In genomic region chr20:25083773-25084615, GRCh38 we compare ENCODE assay signal across 10 cellular contexts. TPM values are rescaled to one million over a fixed set of nuclear protein-coding genes. Genes with fewer than 3 reads are reported as not detected.
DNase-seq lines count a peak whose midpoint lies in the region; ATAC-seq, FAIRE-seq and TF ChIP-seq lines count a peak whose summit lies in the region.
"Had no signal": no experiment of that assay in that cellular context is flagged by ENCODE, and none has a peak within 500 bp of the region (broad histone marks: within the 10 kb centered on the region; RNA-seq: fewer than 3 reads in every experiment).

No MANE protein-coding gene starts in this region.

- in situ Hi-C loops in IMR-90 (cut with MboI; ENCODE audit: low sequenced_read_pairs) = no loop called here

- H3K9me3 ChIP-seq in IMR-90 (ENCODE audit: control insufficient read depth, insufficient read depth, low read length) (no peaks in the 10 kb centered on the region), ectodermal cell (ENCODE audit: control insufficient read depth, low read length) (no peaks in the 10 kb centered on the region), pancreas (no peaks in the 10 kb centered on the region), ascending aorta (no peaks in the 10 kb centered on the region)
- H3K9me3 ChIP-seq: heart left ventricle had no signal

- no peak for FAIRE-seq in pancreas (lab: Jason Lieb, UNC)

- H3K27me3 Mint-ChIP-seq in activated CD4-positive, alpha-beta memory T cell treated with anti-CD3 and anti-CD28 coated beads for 36 hours = peaks cover 53% of the 10 kb centered on the region

- H3K4me1 ChIP-seq in IMR-90 (ENCODE audit: control insufficient read depth, insufficient read depth, low read length) (no peaks in the 10 kb centered on the region; the same call in 1 of the 2 replicates), ectodermal cell (ENCODE audit: control insufficient read depth, insufficient read depth, low read length) (peaks cover 25% of the 10 kb centered on the region), pancreas (peaks cover 9 to 20% (median 11%) of the 10 kb centered on the region in 3 donors), ascending aorta (peaks cover 6 to 12% of the 10 kb centered on the region in 2 donors)

- dilution Hi-C loops in IMR-90 (cut with HindIII; ENCODE audit: low sequenced_read_pairs, unreplicated experiment) = no loop called here

- H3K18ac ChIP-seq in IMR-90 (ENCODE audit: low read depth, low read length) = no peak overlapping the region

- H3K36me3 ChIP-seq in IMR-90 (ENCODE audit: control insufficient read depth, insufficient read depth, low read length) = no peaks in the 10 kb centered on the region
- H3K36me3 ChIP-seq in ectodermal cell (ENCODE audit: control insufficient read depth, insufficient read depth, low read length) = no peaks in the 10 kb centered on the region
- H3K36me3 ChIP-seq in pancreas = no peaks in the 10 kb centered on the region
- H3K36me3 ChIP-seq in ascending aorta = no peaks in the 10 kb centered on the region
- H3K36me3 ChIP-seq: heart left ventricle had no signal

- peak overlapping the region; percentile 56 for H2AFZ ChIP-seq in IMR-90 (replicated peaks; ENCODE audit: low read length, poor library complexity)

- H3K9me1 ChIP-seq in IMR-90 (ENCODE audit: insufficient read depth, low read length) = no peaks in the 10 kb centered on the region

- H2AK5ac ChIP-seq in IMR-90 (ENCODE audit: low read depth, low read length) = no peak overlapping the region

- no peak overlapping the region for H2BK20ac ChIP-seq in IMR-90 (ENCODE audit: low read depth, low read length)

- no peaks in the 10 kb centered on the region for H3K79me1 ChIP-seq in IMR-90 (ENCODE audit: low read depth in 1 of 2, low read length in 2 of 2)

- H3K9ac ChIP-seq in IMR-90 (ENCODE audit: low read depth, low read length) = no peak overlapping the region

- H4K20me1 ChIP-seq in IMR-90 (ENCODE audit: insufficient read depth, low read length) = no peaks in the 10 kb centered on the region; the same call in 1 of the 2 replicates

- no peak overlapping the region for H3K14ac ChIP-seq in IMR-90 (replicated peaks; ENCODE audit: low read depth, low read length)

- CTCF ChIA-PET in IMR-90 (lab: Yijun Ruan, JAX) = no interaction called here
- CTCF ChIA-PET in activated CD4-positive, alpha-beta memory T cell treated with anti-CD3 and anti-CD28 coated beads for 36 hours (lab: Charles Lee) = interaction anchor here (1.0 to 1.2 kb wide), 2 partner anchors 19 to 95 kb away, joined by 3 to 5 read pairs; no protein-coding TSS in a partner anchor

- H4K5ac ChIP-seq in IMR-90 (ENCODE audit: low read depth, low read length) = no peak overlapping the region

- intact Hi-C loops in IMR-90 (cut with micrococcal nuclease) = loop anchor here (5.0 kb wide), 1 partner anchor 313 kb away; no protein-coding TSS in a partner anchor
- intact Hi-C loops in pancreas (cut with DNase I) = loop anchor here in 1 of 3 donors (10.0 kb wide), 1 partner anchor 91 kb away; no protein-coding TSS in a partner anchor
- intact Hi-C loops in ascending aorta (cut with DNase I) = loop anchor here (2.0 kb wide), 1 partner anchor 95 kb away; no protein-coding TSS in a partner anchor
- intact Hi-C loops in activated CD4-positive, alpha-beta memory T cell treated with anti-CD3 and anti-CD28 coated beads for 36 hours (cut with micrococcal nuclease) = loop anchor here (5.0 kb wide), 1 partner anchor 93 kb away; no protein-coding TSS in a partner anchor

- peak; percentile 7; the same call in 1 of the 2 replicates for TF ChIP-seq RAD21 in IMR-90 (IDR thresholded peaks at IDR 0.05; ENCODE audit: low read length)

- H2BK15ac ChIP-seq in IMR-90 (ENCODE audit: low read depth, low read length) = no peak overlapping the region

- WGBS in IMR-90 (ENCODE audit: extremely low coverage in 2 of 2, insufficient read length in 1 of 2), 2 experiments = 3% methylated on average over 34 of the region's 53 CpGs; no CpG with 5 or more reads in 1 of the 2 experiments
- WGBS in ectodermal cell, 2 experiments = 6% methylated on average over 53 of the region's 53 CpGs
- 5 to 6% methylated on average over 53 of the region's 53 CpGs for WGBS in pancreas, 2 donors

- no peak overlapping the region for H3K4me3 ChIP-seq in IMR-90 (ENCODE audit: insufficient read depth, low read depth, low read length)
- peak overlapping the region; percentile 4 for H3K4me3 ChIP-seq in ectodermal cell (ENCODE audit: insufficient read depth, low read depth, low read length)
- H3K4me3 ChIP-seq in pancreas = peak overlapping the region in 3 of 4 donors; percentile 1 to 24 (median 24)
- H3K4me3 ChIP-seq in ascending aorta = peak overlapping the region in 1 of 2 donors; percentile 1

- no peak overlapping the region for H2BK5ac ChIP-seq in IMR-90 (ENCODE audit: low read depth, low read length, poor library complexity, severe bottlenecking)

- ATAC-seq in IMR-90 (ENCODE audit: low read depth) = peak; percentile 40; the same call in 1 of the 2 replicates
- ATAC-seq in pancreas = peak; percentile 8 to 86 (median 77)

- H3K56ac ChIP-seq in IMR-90 (ENCODE audit: extremely low read depth, insufficient read depth, low read length) = no peak overlapping the region

- TF ChIP-seq POLR2A in IMR-90 (IDR thresholded peaks at IDR 0.05; ENCODE audit: low read depth, low read length) = no peak

- H3K27me3 ChIP-seq in IMR-90 (ENCODE audit: control insufficient read depth, insufficient read depth, low read length) = peaks cover 79% of the 10 kb centered on the region
- H3K27me3 ChIP-seq in ectodermal cell (ENCODE audit: control insufficient read depth, insufficient read depth, low read length, poor library complexity, severe bottlenecking) = peaks cover 94% of the 10 kb centered on the region
- H3K27me3 ChIP-seq in pancreas = peaks cover 0 to 24% (median 9%) of the 10 kb centered on the region in 4 donors
- peaks cover 40% of the 10 kb centered on the region for H3K27me3 ChIP-seq in ascending aorta

- H3K9me3 Mint-ChIP-seq in activated CD4-positive, alpha-beta memory T cell treated with anti-CD3 and anti-CD28 coated beads for 36 hours = no peaks in the 10 kb centered on the region

- no peak overlapping the region for H3K23ac ChIP-seq in IMR-90 (ENCODE audit: low read depth, low read length)

- H2BK120ac ChIP-seq in IMR-90 (ENCODE audit: low read depth, low read length) = no peak overlapping the region

- peak; percentile 22 for DNase-seq in ELR (ENCODE audit: low read depth)
- no peak for DNase-seq in IMR-90
- peak in 2 of 6 donors; percentile 54 to 60 for DNase-seq in pancreas
- no peak for DNase-seq in ascending aorta (ENCODE audit: low spot score in 2 of 2)
- DNase-seq in NCI-H2107 (lab: John Stamatoyannopoulos, UW) = no peak
- DNase-seq in stimulated activated CD4-positive, alpha-beta T cell treated with anti-CD3 and anti-CD28 coated beads, Interleukin-12 subunit alpha, Interleukin-12 subunit beta, amount 100 ng/mL, for 4 hours = no peak
- DNase-seq in activated CD4-positive, alpha-beta memory T cell treated with anti-CD3 and anti-CD28 coated beads for 36 hours = no peak
- DNase-seq: heart left ventricle, NCI-H2081 treated with DMSO at 0.1 percent for 48 hours had no signal

- H3K4me3 Mint-ChIP-seq in activated CD4-positive, alpha-beta memory T cell treated with anti-CD3 and anti-CD28 coated beads for 36 hours = no peak overlapping the region

- no peak overlapping the region for H4K8ac ChIP-seq in IMR-90 (ENCODE audit: low read depth in 2 of 2, low read length in 2 of 2)

- no peak overlapping the region for H3K27ac Mint-ChIP-seq in activated CD4-positive, alpha-beta memory T cell treated with anti-CD3 and anti-CD28 coated beads for 36 hours

- peak overlapping the region; percentile 60; the same call in 1 of the 2 replicates for H3K4me2 ChIP-seq in IMR-90 (ENCODE audit: low read depth, low read length)

- 0 out of 2 replicates have a peak, but pooled peaks have one; percentile 27 for TF ChIP-seq CTCF in IMR-90 (conservative IDR thresholded peaks at IDR 0.05; ENCODE audit: low read depth, low read length)
- peak in 1 of 4 donors; percentile 43 for TF ChIP-seq CTCF in pancreas (IDR thresholded peaks at IDR 0.05)
- peak in 1 of 3 experiments; percentile 30 for TF ChIP-seq CTCF in ascending aorta (IDR thresholded peaks at IDR 0.05)

- H3K27ac ChIP-seq in IMR-90 (ENCODE audit: insufficient read depth, low read length) (no peak overlapping the region), ectodermal cell (ENCODE audit: insufficient read depth, low read depth, low read length, poor library complexity, severe bottlenecking) (no peak overlapping the region), pancreas (no peak overlapping the region), ascending aorta (no peak overlapping the region)
- H3K27ac ChIP-seq: heart left ventricle had no signal

- H3K4ac ChIP-seq in IMR-90 (ENCODE audit: low read depth, low read length) = no peak overlapping the region

- peaks cover 26% of the 10 kb centered on the region for H3K4me1 Mint-ChIP-seq in activated CD4-positive, alpha-beta memory T cell treated with anti-CD3 and anti-CD28 coated beads for 36 hours (ENCODE audit: low read depth)

- H3K36me3 Mint-ChIP-seq in activated CD4-positive, alpha-beta memory T cell treated with anti-CD3 and anti-CD28 coated beads for 36 hours = no peaks in the 10 kb centered on the region

- no peak overlapping the region for H2AK9ac ChIP-seq in IMR-90 (replicated peaks; ENCODE audit: low read depth, low read length, poor library complexity)

- BruUV-seq in IMR-90 (replicated peaks; lab: Mats Ljungman, UMichigan) = no TSS peak

- H4K91ac ChIP-seq in IMR-90 (ENCODE audit: insufficient read depth, low read depth, low read length) = no peak overlapping the region

- POLR2A ChIA-PET in IMR-90 (lab: Charles Lee; ENCODE audit: unreplicated experiment) = interaction anchor here (0.7 kb wide), 1 partner anchor 313 kb away, joined by 3 read pairs; no protein-coding TSS in a partner anchor
- POLR2A ChIA-PET in activated CD4-positive, alpha-beta memory T cell treated with anti-CD3 and anti-CD28 coated beads for 36 hours (lab: Charles Lee) = no interaction called here

RNA-seq across cellular contexts. Expression of gene VSX1, which starts 2.1 kb away (rescaled TPM):
- total RNA-seq in IMR-90 (2012; rRNA removed) = not detected in 2 replicates
- polyA plus RNA-seq in IMR-90 (2012; rRNA removed) = not detected in 2 replicates
- polyA plus RNA-seq in IMR-90 (2012; cell fraction: cytosol; rRNA removed) = not detected in 2 replicates
- not detected in 2 replicates for polyA plus RNA-seq in IMR-90 (2012; cell fraction: nucleus; rRNA removed; ENCODE audit: low replicate concordance)
- polyA plus RNA-seq in ectodermal cell (2013, experiment 1 of 4) = not detected
- 0.12 TPM for polyA plus RNA-seq in ectodermal cell (2013, experiment 2 of 4)
- polyA plus RNA-seq in ectodermal cell (2013, experiment 3 of 4) = 0.27 TPM
- 0.24 TPM for polyA plus RNA-seq in ectodermal cell (2013, experiment 4 of 4)
- total RNA-seq in pancreas = under 1 TPM; 0.13 to 0.31 (median 0.23) TPM
- under 1 TPM; 0.08 to 0.77 TPM for polyA plus RNA-seq in pancreas
- total RNA-seq in ascending aorta = not detected
- not detected for total RNA-seq in activated CD4-positive, alpha-beta memory T cell treated with anti-CD3 and anti-CD28 coated beads for 36 hours

RNA-seq across cellular contexts. Expression of gene ACSS1, which starts 26.1 kb away (rescaled TPM):
- total RNA-seq in IMR-90 (2012; rRNA removed) = 0.56 and 0.72 TPM in 2 replicates
- 1.0 and 1.2 TPM in 2 replicates for polyA plus RNA-seq in IMR-90 (2012; rRNA removed)
- polyA plus RNA-seq in IMR-90 (2012; cell fraction: cytosol; rRNA removed) = 0.81 and 1.0 TPM in 2 replicates
- polyA plus RNA-seq in IMR-90 (2012; cell fraction: nucleus; rRNA removed; ENCODE audit: low replicate concordance) = 3.1 and 4.1 TPM in 2 replicates
- polyA plus RNA-seq in ectodermal cell (2013, experiment 1 of 4) = 0.48 TPM
- polyA plus RNA-seq in ectodermal cell (2013, experiment 2 of 4) = 0.52 TPM
- polyA plus RNA-seq in ectodermal cell (2013, experiment 3 of 4) = 0.48 TPM
- polyA plus RNA-seq in ectodermal cell (2013, experiment 4 of 4) = 0.49 TPM
- total RNA-seq in pancreas = 10 to 100 TPM; 30.4 to 47.2 (median 36.0) TPM
- polyA plus RNA-seq in pancreas = 10 to 100 TPM; 34.6 to 43.7 TPM
- 19.5 TPM for total RNA-seq in ascending aorta
- 10 to 100 TPM; 15.2 to 16.2 TPM for total RNA-seq in activated CD4-positive, alpha-beta memory T cell treated with anti-CD3 and anti-CD28 coated beads for 36 hours
